1 cellular context compared by ENCODE assay signal in genomic region chrX:154002215-154002719, GRCh38.
A peak's percentile ranks its signal among the peaks of the same experiment; 100 is the strongest.
TF ChIP-seq lines count a peak whose summit lies in the region.

No MANE protein-coding gene starts in this region.

TF ChIP-seq in K562, 482 proteins besides CTCF, POLR2A, EP300 and RAD21 (continued from another document and continues in another):
- TF ChIP-seq, protein P1, sequence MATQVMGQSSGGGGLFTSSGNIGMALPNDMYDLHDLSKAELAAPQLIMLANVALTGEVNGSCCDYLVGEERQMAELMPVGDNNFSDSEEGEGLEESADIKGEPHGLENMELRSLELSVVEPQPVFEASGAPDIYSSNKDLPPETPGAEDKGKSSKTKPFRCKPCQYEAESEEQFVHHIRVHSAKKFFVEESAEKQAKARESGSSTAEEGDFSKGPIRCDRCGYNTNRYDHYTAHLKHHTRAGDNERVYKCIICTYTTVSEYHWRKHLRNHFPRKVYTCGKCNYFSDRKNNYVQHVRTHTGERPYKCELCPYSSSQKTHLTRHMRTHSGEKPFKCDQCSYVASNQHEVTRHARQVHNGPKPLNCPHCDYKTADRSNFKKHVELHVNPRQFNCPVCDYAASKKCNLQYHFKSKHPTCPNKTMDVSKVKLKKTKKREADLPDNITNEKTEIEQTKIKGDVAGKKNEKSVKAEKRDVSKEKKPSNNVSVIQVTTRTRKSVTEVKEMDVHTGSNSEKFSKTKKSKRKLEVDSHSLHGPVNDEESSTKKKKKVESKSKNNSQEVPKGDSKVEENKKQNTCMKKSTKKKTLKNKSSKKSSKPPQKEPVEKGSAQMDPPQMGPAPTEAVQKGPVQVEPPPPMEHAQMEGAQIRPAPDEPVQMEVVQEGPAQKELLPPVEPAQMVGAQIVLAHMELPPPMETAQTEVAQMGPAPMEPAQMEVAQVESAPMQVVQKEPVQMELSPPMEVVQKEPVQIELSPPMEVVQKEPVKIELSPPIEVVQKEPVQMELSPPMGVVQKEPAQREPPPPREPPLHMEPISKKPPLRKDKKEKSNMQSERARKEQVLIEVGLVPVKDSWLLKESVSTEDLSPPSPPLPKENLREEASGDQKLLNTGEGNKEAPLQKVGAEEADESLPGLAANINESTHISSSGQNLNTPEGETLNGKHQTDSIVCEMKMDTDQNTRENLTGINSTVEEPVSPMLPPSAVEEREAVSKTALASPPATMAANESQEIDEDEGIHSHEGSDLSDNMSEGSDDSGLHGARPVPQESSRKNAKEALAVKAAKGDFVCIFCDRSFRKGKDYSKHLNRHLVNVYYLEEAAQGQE (CRISPR knock-in tag; IDR thresholded peaks at IDR 0.05; ENCODE audit: low read depth): 0 out of 2 replicates have a peak, but pooled peaks have one; percentile 53
- TF ChIP-seq ZNF3 (CRISPR knock-in tag; IDR thresholded peaks at IDR 0.05): no peak
- TF ChIP-seq, protein P2, sequence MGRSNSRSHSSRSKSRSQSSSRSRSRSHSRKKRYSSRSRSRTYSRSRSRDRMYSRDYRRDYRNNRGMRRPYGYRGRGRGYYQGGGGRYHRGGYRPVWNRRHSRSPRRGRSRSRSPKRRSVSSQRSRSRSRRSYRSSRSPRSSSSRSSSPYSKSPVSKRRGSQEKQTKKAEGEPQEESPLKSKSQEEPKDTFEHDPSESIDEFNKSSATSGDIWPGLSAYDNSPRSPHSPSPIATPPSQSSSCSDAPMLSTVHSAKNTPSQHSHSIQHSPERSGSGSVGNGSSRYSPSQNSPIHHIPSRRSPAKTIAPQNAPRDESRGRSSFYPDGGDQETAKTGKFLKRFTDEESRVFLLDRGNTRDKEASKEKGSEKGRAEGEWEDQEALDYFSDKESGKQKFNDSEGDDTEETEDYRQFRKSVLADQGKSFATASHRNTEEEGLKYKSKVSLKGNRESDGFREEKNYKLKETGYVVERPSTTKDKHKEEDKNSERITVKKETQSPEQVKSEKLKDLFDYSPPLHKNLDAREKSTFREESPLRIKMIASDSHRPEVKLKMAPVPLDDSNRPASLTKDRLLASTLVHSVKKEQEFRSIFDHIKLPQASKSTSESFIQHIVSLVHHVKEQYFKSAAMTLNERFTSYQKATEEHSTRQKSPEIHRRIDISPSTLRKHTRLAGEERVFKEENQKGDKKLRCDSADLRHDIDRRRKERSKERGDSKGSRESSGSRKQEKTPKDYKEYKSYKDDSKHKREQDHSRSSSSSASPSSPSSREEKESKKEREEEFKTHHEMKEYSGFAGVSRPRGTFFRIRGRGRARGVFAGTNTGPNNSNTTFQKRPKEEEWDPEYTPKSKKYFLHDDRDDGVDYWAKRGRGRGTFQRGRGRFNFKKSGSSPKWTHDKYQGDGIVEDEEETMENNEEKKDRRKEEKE (IDR thresholded peaks at IDR 0.05; ENCODE audit: borderline replicate concordance in 1 of 2, control insufficient read depth in 1 of 2, low read depth in 2 of 2, low read length in 1 of 2): no peak
- TF ChIP-seq ZNF75A (CRISPR knock-in tag; IDR thresholded peaks at IDR 0.05): no peak
- TF ChIP-seq MTF1 (CRISPR knock-in tag; IDR thresholded peaks at IDR 0.05; ENCODE audit: borderline replicate concordance): peak; percentile 64; the same call in 1 of the 2 replicates
- peak; percentile 68; the same call in 1 of the 2 replicates for TF ChIP-seq ZFP1 (CRISPR knock-in tag; IDR thresholded peaks at IDR 0.05)
- TF ChIP-seq DDX20 (tag; IDR thresholded peaks at IDR 0.05; ENCODE audit: low read depth): peak; percentile 84
- peak; percentile 74 for TF ChIP-seq TCFL5 (CRISPR knock-in tag; conservative IDR thresholded peaks at IDR 0.05)
- no peak for TF ChIP-seq SIX5 (IDR thresholded peaks at IDR 0.05; ENCODE audit: borderline replicate concordance in 1 of 2, insufficient read depth in 1 of 2, low read depth in 1 of 2, low read length in 2 of 2)
- TF ChIP-seq STAT5A (IDR thresholded peaks at IDR 0.05; ENCODE audit: borderline replicate concordance, low read length): no peak
- TF ChIP-seq, protein P3, sequence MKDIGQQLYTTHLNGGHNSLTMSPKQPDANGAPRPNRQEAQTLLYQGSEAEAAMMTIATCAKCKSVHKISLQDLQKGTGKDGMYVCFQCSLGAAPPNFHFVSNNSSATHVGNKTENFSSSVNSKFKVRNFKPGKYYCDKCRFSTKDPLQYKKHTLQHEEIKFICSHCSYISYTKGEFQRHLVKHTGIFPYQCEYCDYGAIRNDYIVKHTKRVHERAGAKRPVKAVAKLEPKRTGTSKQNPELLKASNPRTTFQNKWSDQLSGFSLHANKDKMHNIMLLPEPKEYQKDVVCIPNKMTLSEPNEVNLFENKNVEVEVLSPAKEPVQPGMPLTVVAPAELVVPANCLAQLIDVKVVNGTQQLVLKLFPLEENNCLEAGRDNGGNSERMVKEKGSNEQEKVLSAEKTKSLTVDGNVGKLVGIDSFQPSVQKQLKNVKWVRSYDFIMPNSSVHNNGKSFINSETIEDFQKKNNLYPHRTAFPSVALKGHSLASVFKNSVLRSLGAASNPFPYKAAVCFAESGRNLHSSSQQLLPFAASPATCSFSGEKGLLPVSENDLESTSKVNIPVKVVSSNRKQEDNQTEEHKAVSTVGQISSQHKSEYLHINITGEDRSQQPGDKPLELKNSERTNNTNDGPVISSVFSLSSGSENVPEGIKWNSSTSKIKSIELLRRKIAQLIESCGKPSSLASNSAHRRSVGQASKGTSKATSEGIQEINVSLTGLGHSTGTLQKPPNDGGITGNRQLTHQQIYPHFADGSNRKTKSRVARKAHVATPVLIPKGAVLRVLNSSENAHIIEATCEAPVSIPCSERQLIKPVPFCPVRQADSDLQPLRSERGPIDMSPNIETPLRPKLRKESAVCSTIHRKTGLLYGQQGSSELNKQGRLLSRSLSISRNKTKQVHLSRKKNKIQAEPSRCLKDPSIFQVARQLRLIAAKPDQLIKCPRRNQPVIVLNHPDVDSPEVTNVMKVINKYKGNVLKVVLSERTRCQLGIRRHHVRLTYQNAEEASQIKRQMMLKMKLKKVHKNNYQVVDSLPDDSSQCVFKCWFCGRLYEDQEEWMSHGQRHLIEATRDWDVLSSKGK (CRISPR knock-in tag; IDR thresholded peaks at IDR 0.05): no peak
- TF ChIP-seq ZNF639 (CRISPR knock-in tag; conservative IDR thresholded peaks at IDR 0.05 in 1 of 2, IDR thresholded peaks at IDR 0.05 in 1 of 2): peak in 1 of 2 experiments; percentile 98; a peak in 2 of 4 replicates
- TF ChIP-seq HNRNPLL (IDR thresholded peaks at IDR 0.05; ENCODE audit: low read depth, low read length, poor library complexity, severe bottlenecking): no peak
- TF ChIP-seq ATF1 (CRISPR knock-in tag; IDR thresholded peaks at IDR 0.05): no peak
- peak; percentile 63 for TF ChIP-seq ATF1 (tag; IDR thresholded peaks at IDR 0.05)
- peak; percentile 95 for TF ChIP-seq MAFK (IDR thresholded peaks at IDR 0.05; ENCODE audit: low read length)
- TF ChIP-seq ZNF778 (CRISPR knock-in tag; IDR thresholded peaks at IDR 0.05): no peak
- no peak for TF ChIP-seq DACH1 (IDR thresholded peaks at IDR 0.05; ENCODE audit: partially characterized antibody)
- TF ChIP-seq TGIF2 (CRISPR knock-in tag; IDR thresholded peaks at IDR 0.05): no peak
- no peak for TF ChIP-seq USF1 (CRISPR knock-in tag; IDR thresholded peaks at IDR 0.05)
- TF ChIP-seq XRCC4 (IDR thresholded peaks at IDR 0.05; ENCODE audit: extremely low read depth, insufficient read depth, insufficient read length): no peak
- no peak for TF ChIP-seq ZNF764 (CRISPR knock-in tag; IDR thresholded peaks at IDR 0.05; ENCODE audit: low read depth)
- TF ChIP-seq ZNF444 (CRISPR knock-in tag; IDR thresholded peaks at IDR 0.05): peak; percentile 73; the same call in 1 of the 2 replicates
- TF ChIP-seq SRSF9 (IDR thresholded peaks at IDR 0.05; ENCODE audit: borderline replicate concordance, low read depth, low read length): no peak
- TF ChIP-seq MXI1 (IDR thresholded peaks at IDR 0.05; ENCODE audit: low read depth, low read length): no peak
- TF ChIP-seq NR3C1 (CRISPR knock-in tag; IDR thresholded peaks at IDR 0.05): no peak
- TF ChIP-seq CCAR2 (IDR thresholded peaks at IDR 0.05; ENCODE audit: low read depth, low read length): no peak
- peak; percentile 68; the same call in 1 of the 2 replicates for TF ChIP-seq ZFPM2 (CRISPR knock-in tag; IDR thresholded peaks at IDR 0.05)
- TF ChIP-seq, protein P4, sequence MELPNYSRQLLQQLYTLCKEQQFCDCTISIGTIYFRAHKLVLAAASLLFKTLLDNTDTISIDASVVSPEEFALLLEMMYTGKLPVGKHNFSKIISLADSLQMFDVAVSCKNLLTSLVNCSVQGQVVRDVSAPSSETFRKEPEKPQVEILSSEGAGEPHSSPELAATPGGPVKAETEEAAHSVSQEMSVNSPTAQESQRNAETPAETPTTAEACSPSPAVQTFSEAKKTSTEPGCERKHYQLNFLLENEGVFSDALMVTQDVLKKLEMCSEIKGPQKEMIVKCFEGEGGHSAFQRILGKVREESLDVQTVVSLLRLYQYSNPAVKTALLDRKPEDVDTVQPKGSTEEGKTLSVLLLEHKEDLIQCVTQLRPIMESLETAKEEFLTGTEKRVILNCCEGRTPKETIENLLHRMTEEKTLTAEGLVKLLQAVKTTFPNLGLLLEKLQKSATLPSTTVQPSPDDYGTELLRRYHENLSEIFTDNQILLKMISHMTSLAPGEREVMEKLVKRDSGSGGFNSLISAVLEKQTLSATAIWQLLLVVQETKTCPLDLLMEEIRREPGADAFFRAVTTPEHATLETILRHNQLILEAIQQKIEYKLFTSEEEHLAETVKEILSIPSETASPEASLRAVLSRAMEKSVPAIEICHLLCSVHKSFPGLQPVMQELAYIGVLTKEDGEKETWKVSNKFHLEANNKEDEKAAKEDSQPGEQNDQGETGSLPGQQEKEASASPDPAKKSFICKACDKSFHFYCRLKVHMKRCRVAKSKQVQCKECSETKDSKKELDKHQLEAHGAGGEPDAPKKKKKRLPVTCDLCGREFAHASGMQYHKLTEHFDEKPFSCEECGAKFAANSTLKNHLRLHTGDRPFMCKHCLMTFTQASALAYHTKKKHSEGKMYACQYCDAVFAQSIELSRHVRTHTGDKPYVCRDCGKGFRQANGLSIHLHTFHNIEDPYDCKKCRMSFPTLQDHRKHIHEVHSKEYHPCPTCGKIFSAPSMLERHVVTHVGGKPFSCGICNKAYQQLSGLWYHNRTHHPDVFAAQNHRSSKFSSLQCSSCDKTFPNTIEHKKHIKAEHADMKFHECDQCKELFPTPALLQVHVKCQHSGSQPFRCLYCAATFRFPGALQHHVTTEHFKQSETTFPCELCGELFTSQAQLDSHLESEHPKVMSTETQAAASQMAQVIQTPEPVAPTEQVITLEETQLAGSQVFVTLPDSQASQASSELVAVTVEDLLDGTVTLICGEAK (IDR thresholded peaks at IDR 0.05): no peak
- TF ChIP-seq, protein P4 (CRISPR knock-in tag; IDR thresholded peaks at IDR 0.05): no peak
- TF ChIP-seq ZNF445 (CRISPR knock-in tag; IDR thresholded peaks at IDR 0.05; ENCODE audit: low read depth): peak; percentile 77
- peak; percentile 57 for TF ChIP-seq ARID1B (IDR thresholded peaks at IDR 0.05)
- TF ChIP-seq HINFP (tag; conservative IDR thresholded peaks at IDR 0.05; ENCODE audit: low read depth): peak; percentile 84
- TF ChIP-seq RFX1 (IDR thresholded peaks at IDR 0.05): peak; percentile 86
- no peak for TF ChIP-seq SRSF1 (IDR thresholded peaks at IDR 0.05; ENCODE audit: low read depth, low read length)
- no peak for TF ChIP-seq HNRNPL (IDR thresholded peaks at IDR 0.05; ENCODE audit: low read depth, low read length)
